ENCODE assay signal across 1 cellular context in genomic region chr19:53998223-53998622, GRCh38.
TF ChIP-seq lines count a peak whose summit lies in the region.

No MANE protein-coding gene starts in this region.

TF ChIP-seq in GM23338, 12 proteins besides CTCF, POLR2A, EP300 and RAD21 (continued from another document):
- TF ChIP-seq CREB1 (CRISPR knock-in tag; IDR thresholded peaks at IDR 0.05; ENCODE audit: low read depth): no peak
- no peak for TF ChIP-seq REST (IDR thresholded peaks at IDR 0.05; ENCODE audit: unreplicated experiment)
- no peak for TF ChIP-seq STAT1 (IDR thresholded peaks at IDR 0.05; ENCODE audit: unreplicated experiment)
- TF ChIP-seq EZH2phosphoT487 (IDR thresholded peaks at IDR 0.05; ENCODE audit: unreplicated experiment): no peak
- no peak for TF ChIP-seq ZNF114 (CRISPR knock-in tag; IDR thresholded peaks at IDR 0.05)
- TF ChIP-seq ETS1 (IDR thresholded peaks at IDR 0.05): no peak
- no peak for TF ChIP-seq POLR2AphosphoS5 (IDR thresholded peaks at IDR 0.05; ENCODE audit: low read depth)
- TF ChIP-seq NANOG (IDR thresholded peaks at IDR 0.05; ENCODE audit: borderline replicate concordance): no peak
